Comparison of ENCODE assay signal across 1 cellular context in the genomic region with DNA sequence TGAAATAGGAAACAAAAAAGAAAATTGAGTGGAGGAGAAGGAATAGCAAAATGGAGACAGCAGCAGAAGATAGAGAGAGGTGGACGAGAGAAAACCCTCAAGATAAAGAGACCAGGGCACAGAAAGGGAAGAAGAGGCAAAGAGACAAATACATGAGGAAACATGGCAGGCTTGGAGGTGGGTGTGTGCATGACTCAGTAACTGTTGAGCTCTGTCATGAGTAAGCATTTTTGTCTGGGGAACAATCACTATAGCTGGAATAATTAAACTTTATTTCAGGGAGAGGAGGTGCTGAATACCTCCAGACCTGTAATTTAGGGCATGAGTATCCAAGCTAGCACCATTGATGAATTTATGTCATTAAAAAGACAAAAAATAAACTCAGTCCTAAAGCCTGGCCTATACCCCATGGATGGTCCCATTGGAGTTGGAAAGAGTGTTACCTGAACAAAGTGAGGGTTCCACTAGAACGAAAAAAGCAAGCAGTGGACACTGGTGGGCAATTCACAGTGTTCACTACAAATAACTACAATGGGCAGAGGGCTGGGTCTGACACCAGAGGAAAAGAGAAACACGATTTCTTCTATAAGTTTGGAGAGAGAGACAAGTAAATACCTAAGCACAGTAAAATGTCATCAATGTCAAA.
TF ChIP-seq lines count a peak whose summit lies in the region.

No MANE protein-coding gene starts in this region.

TF ChIP-seq in K562, 482 proteins besides CTCF, POLR2A, EP300 and RAD21 (continued from another document and continues in another):
- TF ChIP-seq, protein P1, sequence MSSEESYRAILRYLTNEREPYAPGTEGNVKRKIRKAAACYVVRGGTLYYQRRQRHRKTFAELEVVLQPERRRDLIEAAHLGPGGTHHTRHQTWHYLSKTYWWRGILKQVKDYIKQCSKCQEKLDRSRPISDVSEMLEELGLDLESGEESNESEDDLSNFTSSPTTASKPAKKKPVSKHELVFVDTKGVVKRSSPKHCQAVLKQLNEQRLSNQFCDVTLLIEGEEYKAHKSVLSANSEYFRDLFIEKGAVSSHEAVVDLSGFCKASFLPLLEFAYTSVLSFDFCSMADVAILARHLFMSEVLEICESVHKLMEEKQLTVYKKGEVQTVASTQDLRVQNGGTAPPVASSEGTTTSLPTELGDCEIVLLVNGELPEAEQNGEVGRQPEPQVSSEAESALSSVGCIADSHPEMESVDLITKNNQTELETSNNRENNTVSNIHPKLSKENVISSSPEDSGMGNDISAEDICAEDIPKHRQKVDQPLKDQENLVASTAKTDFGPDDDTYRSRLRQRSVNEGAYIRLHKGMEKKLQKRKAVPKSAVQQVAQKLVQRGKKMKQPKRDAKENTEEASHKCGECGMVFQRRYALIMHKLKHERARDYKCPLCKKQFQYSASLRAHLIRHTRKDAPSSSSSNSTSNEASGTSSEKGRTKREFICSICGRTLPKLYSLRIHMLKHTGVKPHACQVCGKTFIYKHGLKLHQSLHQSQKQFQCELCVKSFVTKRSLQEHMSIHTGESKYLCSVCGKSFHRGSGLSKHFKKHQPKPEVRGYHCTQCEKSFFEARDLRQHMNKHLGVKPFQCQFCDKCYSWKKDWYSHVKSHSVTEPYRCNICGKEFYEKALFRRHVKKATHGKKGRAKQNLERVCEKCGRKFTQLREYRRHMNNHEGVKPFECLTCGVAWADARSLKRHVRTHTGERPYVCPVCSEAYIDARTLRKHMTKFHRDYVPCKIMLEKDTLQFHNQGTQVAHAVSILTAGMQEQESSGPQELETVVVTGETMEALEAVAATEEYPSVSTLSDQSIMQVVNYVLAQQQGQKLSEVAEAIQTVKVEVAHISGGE (CRISPR knock-in tag; IDR thresholded peaks at IDR 0.05) = no peak; a peak in 1 of 6 replicates
- TF ChIP-seq ARHGAP35 (IDR thresholded peaks at IDR 0.05; ENCODE audit: partially characterized antibody) (no peak), GTF2F1 (IDR thresholded peaks at IDR 0.05; ENCODE audit: low read depth, low read length) (no peak), EP400 (IDR thresholded peaks at IDR 0.05) (peak; percentile 54), PHB (CRISPR knock-in tag; IDR thresholded peaks at IDR 0.05) (no peak), SMAD3 (CRISPR knock-in tag; conservative IDR thresholded peaks at IDR 0.05) (no peak), DACH1 (IDR thresholded peaks at IDR 0.05; ENCODE audit: partially characterized antibody) (peak; percentile 28), OTX1 (CRISPR knock-in tag; IDR thresholded peaks at IDR 0.05) (no peak), ZNF197 (CRISPR knock-in tag; IDR thresholded peaks at IDR 0.05; ENCODE audit: low read depth) (no peak), PPARD (CRISPR knock-in tag; IDR thresholded peaks at IDR 0.05) (no peak), ELF4 (CRISPR knock-in tag; IDR thresholded peaks at IDR 0.05) (no peak), DMBX1 (CRISPR knock-in tag; IDR thresholded peaks at IDR 0.05; ENCODE audit: borderline replicate concordance) (0 out of 2 replicates have a peak, but pooled peaks have one; percentile 12), ZZZ3 (IDR thresholded peaks at IDR 0.05) (no peak), NR3C1 (CRISPR knock-in tag; IDR thresholded peaks at IDR 0.05) (no peak), CAMTA2 (CRISPR knock-in tag; conservative IDR thresholded peaks at IDR 0.05) (no peak), SREBF2 (CRISPR knock-in tag; IDR thresholded peaks at IDR 0.05) (no peak), ZNF212 (CRISPR knock-in tag; IDR thresholded peaks at IDR 0.05) (no peak), ETV6 (IDR thresholded peaks at IDR 0.05; ENCODE audit: borderline replicate concordance in 1 of 2, low read depth in 2 of 2, low read length in 1 of 2) (no peak), ETV6 (CRISPR knock-in tag; IDR thresholded peaks at IDR 0.05; ENCODE audit: borderline replicate concordance) (no peak), NR2C2 (CRISPR knock-in tag; IDR thresholded peaks at IDR 0.05) (no peak), NR2C2 (tag; IDR thresholded peaks at IDR 0.05) (no peak), ZNF143 (CRISPR knock-in tag; IDR thresholded peaks at IDR 0.05) (no peak), NEUROD1 (IDR thresholded peaks at IDR 0.05; ENCODE audit: borderline replicate concordance, low read depth, low read length, partially characterized antibody) (peak; percentile 56), ATF7 (IDR thresholded peaks at IDR 0.05) (peak; percentile 52; the same call in 1 of the 2 replicates), BDP1 (IDR thresholded peaks at IDR 0.05; ENCODE audit: insufficient read depth, insufficient read length) (no peak), TBL1XR1 (IDR thresholded peaks at IDR 0.05; ENCODE audit: low read length in 2 of 2) (no peak), ZNF431 (CRISPR knock-in tag; IDR thresholded peaks at IDR 0.05) (no peak), RCOR1 (IDR thresholded peaks at IDR 0.05; ENCODE audit: borderline replicate concordance in 1 of 2, low read depth in 2 of 2, low read length in 2 of 2) (peak in 1 of 2 experiments; percentile 60; a peak in 1 of 4 replicates), ZNF24 (IDR thresholded peaks at IDR 0.05) (no peak), BCOR (IDR thresholded peaks at IDR 0.05) (no peak), TAF15 (IDR thresholded peaks at IDR 0.05; ENCODE audit: low read depth, low read length) (no peak)
- TF ChIP-seq, protein P2, sequence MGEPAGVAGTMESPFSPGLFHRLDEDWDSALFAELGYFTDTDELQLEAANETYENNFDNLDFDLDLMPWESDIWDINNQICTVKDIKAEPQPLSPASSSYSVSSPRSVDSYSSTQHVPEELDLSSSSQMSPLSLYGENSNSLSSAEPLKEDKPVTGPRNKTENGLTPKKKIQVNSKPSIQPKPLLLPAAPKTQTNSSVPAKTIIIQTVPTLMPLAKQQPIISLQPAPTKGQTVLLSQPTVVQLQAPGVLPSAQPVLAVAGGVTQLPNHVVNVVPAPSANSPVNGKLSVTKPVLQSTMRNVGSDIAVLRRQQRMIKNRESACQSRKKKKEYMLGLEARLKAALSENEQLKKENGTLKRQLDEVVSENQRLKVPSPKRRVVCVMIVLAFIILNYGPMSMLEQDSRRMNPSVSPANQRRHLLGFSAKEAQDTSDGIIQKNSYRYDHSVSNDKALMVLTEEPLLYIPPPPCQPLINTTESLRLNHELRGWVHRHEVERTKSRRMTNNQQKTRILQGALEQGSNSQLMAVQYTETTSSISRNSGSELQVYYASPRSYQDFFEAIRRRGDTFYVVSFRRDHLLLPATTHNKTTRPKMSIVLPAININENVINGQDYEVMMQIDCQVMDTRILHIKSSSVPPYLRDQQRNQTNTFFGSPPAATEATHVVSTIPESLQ (CRISPR knock-in tag; IDR thresholded peaks at IDR 0.05) = no peak
- TF ChIP-seq, protein P3, sequence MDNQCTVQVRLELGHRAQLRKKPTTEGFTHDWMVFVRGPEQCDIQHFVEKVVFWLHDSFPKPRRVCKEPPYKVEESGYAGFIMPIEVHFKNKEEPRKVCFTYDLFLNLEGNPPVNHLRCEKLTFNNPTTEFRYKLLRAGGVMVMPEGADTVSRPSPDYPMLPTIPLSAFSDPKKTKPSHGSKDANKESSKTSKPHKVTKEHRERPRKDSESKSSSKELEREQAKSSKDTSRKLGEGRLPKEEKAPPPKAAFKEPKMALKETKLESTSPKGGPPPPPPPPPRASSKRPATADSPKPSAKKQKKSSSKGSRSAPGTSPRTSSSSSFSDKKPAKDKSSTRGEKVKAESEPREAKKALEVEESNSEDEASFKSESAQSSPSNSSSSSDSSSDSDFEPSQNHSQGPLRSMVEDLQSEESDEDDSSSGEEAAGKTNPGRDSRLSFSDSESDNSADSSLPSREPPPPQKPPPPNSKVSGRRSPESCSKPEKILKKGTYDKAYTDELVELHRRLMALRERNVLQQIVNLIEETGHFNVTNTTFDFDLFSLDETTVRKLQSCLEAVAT (IDR thresholded peaks at IDR 0.05) = no peak
- TF ChIP-seq, protein P4, sequence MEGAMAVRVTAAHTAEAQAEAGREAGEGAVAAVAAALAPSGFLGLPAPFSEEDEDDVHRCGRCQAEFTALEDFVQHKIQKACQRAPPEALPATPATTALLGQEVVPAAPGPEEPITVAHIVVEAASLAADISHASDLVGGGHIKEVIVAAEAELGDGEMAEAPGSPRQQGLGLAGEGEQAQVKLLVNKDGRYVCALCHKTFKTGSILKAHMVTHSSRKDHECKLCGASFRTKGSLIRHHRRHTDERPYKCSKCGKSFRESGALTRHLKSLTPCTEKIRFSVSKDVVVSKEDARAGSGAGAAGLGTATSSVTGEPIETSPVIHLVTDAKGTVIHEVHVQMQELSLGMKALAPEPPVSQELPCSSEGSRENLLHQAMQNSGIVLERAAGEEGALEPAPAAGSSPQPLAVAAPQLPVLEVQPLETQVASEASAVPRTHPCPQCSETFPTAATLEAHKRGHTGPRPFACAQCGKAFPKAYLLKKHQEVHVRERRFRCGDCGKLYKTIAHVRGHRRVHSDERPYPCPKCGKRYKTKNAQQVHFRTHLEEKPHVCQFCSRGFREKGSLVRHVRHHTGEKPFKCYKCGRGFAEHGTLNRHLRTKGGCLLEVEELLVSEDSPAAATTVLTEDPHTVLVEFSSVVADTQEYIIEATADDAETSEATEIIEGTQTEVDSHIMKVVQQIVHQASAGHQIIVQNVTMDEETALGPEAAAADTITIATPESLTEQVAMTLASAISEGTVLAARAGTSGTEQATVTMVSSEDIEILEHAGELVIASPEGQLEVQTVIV (CRISPR knock-in tag; IDR thresholded peaks at IDR 0.05; ENCODE audit: borderline replicate concordance) = no peak
- TF ChIP-seq, protein P5, sequence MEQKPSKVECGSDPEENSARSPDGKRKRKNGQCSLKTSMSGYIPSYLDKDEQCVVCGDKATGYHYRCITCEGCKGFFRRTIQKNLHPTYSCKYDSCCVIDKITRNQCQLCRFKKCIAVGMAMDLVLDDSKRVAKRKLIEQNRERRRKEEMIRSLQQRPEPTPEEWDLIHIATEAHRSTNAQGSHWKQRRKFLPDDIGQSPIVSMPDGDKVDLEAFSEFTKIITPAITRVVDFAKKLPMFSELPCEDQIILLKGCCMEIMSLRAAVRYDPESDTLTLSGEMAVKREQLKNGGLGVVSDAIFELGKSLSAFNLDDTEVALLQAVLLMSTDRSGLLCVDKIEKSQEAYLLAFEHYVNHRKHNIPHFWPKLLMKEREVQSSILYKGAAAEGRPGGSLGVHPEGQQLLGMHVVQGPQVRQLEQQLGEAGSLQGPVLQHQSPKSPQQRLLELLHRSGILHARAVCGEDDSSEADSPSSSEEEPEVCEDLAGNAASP (IDR thresholded peaks at IDR 0.05) = no peak
- TF ChIP-seq, protein P6, sequence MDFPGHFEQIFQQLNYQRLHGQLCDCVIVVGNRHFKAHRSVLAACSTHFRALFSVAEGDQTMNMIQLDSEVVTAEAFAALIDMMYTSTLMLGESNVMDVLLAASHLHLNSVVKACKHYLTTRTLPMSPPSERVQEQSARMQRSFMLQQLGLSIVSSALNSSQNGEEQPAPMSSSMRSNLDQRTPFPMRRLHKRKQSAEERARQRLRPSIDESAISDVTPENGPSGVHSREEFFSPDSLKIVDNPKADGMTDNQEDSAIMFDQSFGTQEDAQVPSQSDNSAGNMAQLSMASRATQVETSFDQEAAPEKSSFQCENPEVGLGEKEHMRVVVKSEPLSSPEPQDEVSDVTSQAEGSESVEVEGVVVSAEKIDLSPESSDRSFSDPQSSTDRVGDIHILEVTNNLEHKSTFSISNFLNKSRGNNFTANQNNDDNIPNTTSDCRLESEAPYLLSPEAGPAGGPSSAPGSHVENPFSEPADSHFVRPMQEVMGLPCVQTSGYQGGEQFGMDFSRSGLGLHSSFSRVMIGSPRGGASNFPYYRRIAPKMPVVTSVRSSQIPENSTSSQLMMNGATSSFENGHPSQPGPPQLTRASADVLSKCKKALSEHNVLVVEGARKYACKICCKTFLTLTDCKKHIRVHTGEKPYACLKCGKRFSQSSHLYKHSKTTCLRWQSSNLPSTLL (IDR thresholded peaks at IDR 0.05) = no peak
- TF ChIP-seq, protein P7, sequence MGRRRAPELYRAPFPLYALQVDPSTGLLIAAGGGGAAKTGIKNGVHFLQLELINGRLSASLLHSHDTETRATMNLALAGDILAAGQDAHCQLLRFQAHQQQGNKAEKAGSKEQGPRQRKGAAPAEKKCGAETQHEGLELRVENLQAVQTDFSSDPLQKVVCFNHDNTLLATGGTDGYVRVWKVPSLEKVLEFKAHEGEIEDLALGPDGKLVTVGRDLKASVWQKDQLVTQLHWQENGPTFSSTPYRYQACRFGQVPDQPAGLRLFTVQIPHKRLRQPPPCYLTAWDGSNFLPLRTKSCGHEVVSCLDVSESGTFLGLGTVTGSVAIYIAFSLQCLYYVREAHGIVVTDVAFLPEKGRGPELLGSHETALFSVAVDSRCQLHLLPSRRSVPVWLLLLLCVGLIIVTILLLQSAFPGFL (CRISPR knock-in tag; IDR thresholded peaks at IDR 0.05) = no peak
- TF ChIP-seq, protein P8, sequence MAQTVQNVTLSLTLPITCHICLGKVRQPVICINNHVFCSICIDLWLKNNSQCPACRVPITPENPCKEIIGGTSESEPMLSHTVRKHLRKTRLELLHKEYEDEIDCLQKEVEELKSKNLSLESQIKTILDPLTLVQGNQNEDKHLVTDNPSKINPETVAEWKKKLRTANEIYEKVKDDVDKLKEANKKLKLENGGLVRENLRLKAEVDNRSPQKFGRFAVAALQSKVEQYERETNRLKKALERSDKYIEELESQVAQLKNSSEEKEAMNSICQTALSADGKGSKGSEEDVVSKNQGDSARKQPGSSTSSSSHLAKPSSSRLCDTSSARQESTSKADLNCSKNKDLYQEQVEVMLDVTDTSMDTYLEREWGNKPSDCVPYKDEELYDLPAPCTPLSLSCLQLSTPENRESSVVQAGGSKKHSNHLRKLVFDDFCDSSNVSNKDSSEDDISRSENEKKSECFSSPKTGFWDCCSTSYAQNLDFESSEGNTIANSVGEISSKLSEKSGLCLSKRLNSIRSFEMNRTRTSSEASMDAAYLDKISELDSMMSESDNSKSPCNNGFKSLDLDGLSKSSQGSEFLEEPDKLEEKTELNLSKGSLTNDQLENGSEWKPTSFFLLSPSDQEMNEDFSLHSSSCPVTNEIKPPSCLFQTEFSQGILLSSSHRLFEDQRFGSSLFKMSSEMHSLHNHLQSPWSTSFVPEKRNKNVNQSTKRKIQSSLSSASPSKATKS (CRISPR knock-in tag; IDR thresholded peaks at IDR 0.05) = no peak
- TF ChIP-seq, protein P9, sequence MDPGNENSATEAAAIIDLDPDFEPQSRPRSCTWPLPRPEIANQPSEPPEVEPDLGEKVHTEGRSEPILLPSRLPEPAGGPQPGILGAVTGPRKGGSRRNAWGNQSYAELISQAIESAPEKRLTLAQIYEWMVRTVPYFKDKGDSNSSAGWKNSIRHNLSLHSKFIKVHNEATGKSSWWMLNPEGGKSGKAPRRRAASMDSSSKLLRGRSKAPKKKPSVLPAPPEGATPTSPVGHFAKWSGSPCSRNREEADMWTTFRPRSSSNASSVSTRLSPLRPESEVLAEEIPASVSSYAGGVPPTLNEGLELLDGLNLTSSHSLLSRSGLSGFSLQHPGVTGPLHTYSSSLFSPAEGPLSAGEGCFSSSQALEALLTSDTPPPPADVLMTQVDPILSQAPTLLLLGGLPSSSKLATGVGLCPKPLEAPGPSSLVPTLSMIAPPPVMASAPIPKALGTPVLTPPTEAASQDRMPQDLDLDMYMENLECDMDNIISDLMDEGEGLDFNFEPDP (CRISPR knock-in tag; IDR thresholded peaks at IDR 0.05) = no peak
- TF ChIP-seq, protein P10, sequence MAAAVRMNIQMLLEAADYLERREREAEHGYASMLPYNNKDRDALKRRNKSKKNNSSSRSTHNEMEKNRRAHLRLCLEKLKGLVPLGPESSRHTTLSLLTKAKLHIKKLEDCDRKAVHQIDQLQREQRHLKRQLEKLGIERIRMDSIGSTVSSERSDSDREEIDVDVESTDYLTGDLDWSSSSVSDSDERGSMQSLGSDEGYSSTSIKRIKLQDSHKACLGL (CRISPR knock-in tag; IDR thresholded peaks at IDR 0.05; ENCODE audit: borderline replicate concordance, poor library complexity, severe bottlenecking) = no peak
